2 cellular contexts compared by ENCODE assay signal in the genomic region with DNA sequence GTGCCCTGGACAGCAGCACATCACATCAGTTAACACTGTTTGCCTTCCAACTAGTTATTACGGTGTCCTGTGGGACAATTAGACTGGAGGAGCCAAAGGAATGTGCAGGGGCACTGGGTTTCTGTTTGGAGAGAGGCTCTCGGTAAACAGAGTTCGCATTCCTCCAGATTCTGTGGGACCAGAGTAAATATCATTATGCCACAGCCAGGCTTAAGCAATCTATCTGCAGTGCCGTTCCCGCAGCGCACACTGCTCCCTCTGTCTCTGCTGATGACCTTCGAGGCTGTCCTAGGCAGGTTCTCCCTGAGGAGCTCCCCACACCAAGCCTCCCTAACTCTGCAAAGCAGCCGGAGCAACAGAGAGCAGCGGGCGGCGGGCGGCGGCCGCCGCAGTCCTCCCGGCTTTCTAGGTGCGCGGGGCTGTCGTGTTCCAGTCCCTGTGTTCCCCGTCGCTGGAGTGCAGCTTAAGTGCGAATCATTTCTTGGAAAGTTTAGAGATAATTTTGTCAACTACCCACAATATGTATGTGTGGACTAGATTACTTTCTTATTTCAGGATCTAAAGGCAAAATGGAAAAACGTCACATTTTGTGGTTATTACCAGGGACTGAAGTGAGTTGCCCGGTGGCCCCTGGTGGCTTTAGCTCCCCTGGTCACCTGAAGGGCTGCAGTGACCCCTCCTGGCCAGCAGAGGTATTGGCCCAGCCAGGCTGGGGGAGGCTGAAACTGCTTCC.
TF ChIP-seq lines count a peak whose summit lies in the region.

No MANE protein-coding gene starts in this region.

TF ChIP-seq in IMR-90, 13 proteins besides CTCF, POLR2A, EP300 and RAD21 (continued from another document):
- no peak for TF ChIP-seq CEBPB (IDR thresholded peaks at IDR 0.05; ENCODE audit: low read depth, low read length)
- no peak for TF ChIP-seq MXI1 (IDR thresholded peaks at IDR 0.05; ENCODE audit: borderline replicate concordance, low read depth, low read length)
- no peak for TF ChIP-seq MAFK (IDR thresholded peaks at IDR 0.05; ENCODE audit: low read depth, low read length)
- TF ChIP-seq, protein P1, sequence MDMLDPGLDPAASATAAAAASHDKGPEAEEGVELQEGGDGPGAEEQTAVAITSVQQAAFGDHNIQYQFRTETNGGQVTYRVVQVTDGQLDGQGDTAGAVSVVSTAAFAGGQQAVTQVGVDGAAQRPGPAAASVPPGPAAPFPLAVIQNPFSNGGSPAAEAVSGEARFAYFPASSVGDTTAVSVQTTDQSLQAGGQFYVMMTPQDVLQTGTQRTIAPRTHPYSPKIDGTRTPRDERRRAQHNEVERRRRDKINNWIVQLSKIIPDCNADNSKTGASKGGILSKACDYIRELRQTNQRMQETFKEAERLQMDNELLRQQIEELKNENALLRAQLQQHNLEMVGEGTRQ (IDR thresholded peaks at IDR 0.05; ENCODE audit: low read depth, low read length): no peak
- TF ChIP-seq RFX5 (IDR thresholded peaks at IDR 0.05; ENCODE audit: low read depth, low read length): no peak
- TF ChIP-seq MAZ (IDR thresholded peaks at IDR 0.05; ENCODE audit: borderline replicate concordance, low read depth, low read length): peak; percentile 56; the same call in 1 of the 2 replicates
- TF ChIP-seq SMC3 (IDR thresholded peaks at IDR 0.05; ENCODE audit: low read depth, low read length): peak; percentile 94
- TF ChIP-seq, protein P2, sequence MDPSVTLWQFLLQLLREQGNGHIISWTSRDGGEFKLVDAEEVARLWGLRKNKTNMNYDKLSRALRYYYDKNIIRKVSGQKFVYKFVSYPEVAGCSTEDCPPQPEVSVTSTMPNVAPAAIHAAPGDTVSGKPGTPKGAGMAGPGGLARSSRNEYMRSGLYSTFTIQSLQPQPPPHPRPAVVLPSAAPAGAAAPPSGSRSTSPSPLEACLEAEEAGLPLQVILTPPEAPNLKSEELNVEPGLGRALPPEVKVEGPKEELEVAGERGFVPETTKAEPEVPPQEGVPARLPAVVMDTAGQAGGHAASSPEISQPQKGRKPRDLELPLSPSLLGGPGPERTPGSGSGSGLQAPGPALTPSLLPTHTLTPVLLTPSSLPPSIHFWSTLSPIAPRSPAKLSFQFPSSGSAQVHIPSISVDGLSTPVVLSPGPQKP (IDR thresholded peaks at IDR 0.05; ENCODE audit: borderline replicate concordance, low read depth, low read length): no peak
- no peak for TF ChIP-seq FOS (IDR thresholded peaks at IDR 0.05; ENCODE audit: low read depth, low read length)
- TF ChIP-seq CHD1 (IDR thresholded peaks at IDR 0.05; ENCODE audit: low read depth, low read length): no peak; the same call in 1 of the 2 replicates
- TF ChIP-seq BHLHE40 (IDR thresholded peaks at IDR 0.05; ENCODE audit: low read depth, low read length): no peak
- TF ChIP-seq RCOR1 (IDR thresholded peaks at IDR 0.05; ENCODE audit: insufficient replicate concordance, low read length): no peak
TF ChIP-seq in IMR-90: peak in this region for 2.

TF ChIP-seq in SK-N-SH, 30 proteins besides CTCF, POLR2A, EP300 and RAD21:
- TF ChIP-seq, protein P3, sequence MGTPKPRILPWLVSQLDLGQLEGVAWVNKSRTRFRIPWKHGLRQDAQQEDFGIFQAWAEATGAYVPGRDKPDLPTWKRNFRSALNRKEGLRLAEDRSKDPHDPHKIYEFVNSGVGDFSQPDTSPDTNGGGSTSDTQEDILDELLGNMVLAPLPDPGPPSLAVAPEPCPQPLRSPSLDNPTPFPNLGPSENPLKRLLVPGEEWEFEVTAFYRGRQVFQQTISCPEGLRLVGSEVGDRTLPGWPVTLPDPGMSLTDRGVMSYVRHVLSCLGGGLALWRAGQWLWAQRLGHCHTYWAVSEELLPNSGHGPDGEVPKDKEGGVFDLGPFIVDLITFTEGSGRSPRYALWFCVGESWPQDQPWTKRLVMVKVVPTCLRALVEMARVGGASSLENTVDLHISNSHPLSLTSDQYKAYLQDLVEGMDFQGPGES (IDR thresholded peaks at IDR 0.05; ENCODE audit: low read depth, low read length): 0 out of 2 replicates have a peak, but pooled peaks have one; percentile 14
- peak; percentile 20 for TF ChIP-seq CHD2 (IDR thresholded peaks at IDR 0.05; ENCODE audit: low read length, partially characterized antibody)
- TF ChIP-seq RCOR1 (IDR thresholded peaks at IDR 0.05; ENCODE audit: low read length): peak; percentile 48; the same call in 1 of the 2 replicates
- TF ChIP-seq, protein P4, sequence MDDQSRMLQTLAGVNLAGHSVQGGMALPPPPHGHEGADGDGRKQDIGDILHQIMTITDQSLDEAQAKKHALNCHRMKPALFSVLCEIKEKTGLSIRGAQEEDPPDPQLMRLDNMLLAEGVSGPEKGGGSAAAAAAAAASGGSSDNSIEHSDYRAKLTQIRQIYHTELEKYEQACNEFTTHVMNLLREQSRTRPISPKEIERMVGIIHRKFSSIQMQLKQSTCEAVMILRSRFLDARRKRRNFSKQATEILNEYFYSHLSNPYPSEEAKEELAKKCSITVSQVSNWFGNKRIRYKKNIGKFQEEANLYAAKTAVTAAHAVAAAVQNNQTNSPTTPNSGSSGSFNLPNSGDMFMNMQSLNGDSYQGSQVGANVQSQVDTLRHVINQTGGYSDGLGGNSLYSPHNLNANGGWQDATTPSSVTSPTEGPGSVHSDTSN (IDR thresholded peaks at IDR 0.05): no peak
- TF ChIP-seq MXI1 (IDR thresholded peaks at IDR 0.05; ENCODE audit: low read depth, low read length): no peak
- TF ChIP-seq SMC3 (IDR thresholded peaks at IDR 0.05; ENCODE audit: low read depth, low read length): peak; percentile 94
